ENCODE assay signal across 8 cellular contexts in the genomic region with DNA sequence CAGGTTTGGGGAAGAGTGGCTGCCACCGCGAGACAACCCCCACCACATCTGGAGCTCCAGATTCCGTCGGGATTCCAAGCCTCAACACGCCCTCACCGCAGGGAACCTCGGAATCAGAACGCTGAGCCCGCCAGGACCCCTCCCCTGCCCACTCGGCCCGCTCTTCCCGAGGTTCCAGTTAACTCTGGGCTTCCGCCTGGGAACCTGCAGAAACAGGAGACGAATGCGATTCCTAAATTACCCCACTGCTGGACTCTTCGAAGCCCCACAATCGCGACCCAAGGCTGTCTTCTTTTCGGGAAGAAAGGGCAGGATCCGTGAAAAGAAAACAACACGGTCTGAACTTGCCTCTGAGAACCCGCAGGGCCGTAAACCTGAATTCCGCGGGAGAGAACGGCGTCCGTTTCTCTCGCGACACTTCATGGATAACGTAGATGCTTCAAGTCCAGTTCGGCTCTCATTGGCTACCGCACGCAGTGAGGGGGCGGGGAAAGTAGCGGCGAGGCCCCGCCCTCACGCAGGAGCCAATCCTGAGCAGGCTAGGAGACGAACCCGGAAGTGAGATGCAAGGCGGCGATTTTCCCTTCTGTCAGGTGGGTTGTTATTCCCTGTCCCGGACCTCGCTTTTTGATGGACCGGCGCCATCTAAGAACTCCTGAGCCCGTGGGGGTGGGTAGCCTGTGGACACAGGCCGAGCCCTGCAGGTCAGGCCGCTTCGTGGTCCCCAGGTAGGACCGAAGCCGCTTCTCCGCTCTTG. TPM values are rescaled to one million over a fixed set of nuclear protein-coding genes. Genes with fewer than 3 reads are reported as not detected.
A peak's percentile ranks its signal among the peaks of the same experiment; 100 is the strongest.
DNase-seq lines count a peak whose midpoint lies in the region; ATAC-seq and TF ChIP-seq lines count a peak whose summit lies in the region.

A gene with protein sequence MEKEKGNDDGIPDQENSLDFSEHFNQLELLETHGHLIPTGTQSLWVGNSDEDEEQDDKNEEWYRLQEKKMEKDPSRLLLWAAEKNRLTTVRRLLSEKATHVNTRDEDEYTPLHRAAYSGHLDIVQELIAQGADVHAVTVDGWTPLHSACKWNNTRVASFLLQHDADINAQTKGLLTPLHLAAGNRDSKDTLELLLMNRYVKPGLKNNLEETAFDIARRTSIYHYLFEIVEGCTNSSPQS (plus strand): TSS at position 542 of the 757 bp plus-strand sequence. CDS start 2,710 bp downstream, outside the sequence.
Gene MRE11 (minus strand): TSS at position 402 of the 757 bp plus-strand sequence. CDS start 1,043 bp downstream, outside the sequence.

- H3K9ac ChIP-seq in BLaER1 treated with 17β-estradiol and CSF1 and Interleukin-3, amounts not matched to agents 10 nM and 100 nM = peak within 1 kb of the TSS; percentile 87 to 94 (median 91)

- H3K27me3 Mint-ChIP-seq in dendritic cell treated with granulocyte-macrophage colony-stimulating factor and Interleukin-4, amounts not matched to agents 40 ng/mL and 50 ng/mL, for 4 days = no peaks in the 10 kb centered on the region

- ATAC-seq in GM19372 (IDR thresholded peaks at IDR 0.05; ENCODE audit: low read depth, unreplicated experiment) (peak; percentile 99), HG03558 (IDR thresholded peaks at IDR 0.05; ENCODE audit: extremely low read depth, unreplicated experiment) (peak; percentile 100), left lung (peak; percentile 100)

- intact Hi-C loops in dendritic cell treated with granulocyte-macrophage colony-stimulating factor and Interleukin-4, amounts not matched to agents 40 ng/mL and 50 ng/mL, for 4 days (cut with micrococcal nuclease) = loop anchor here (5.0 to 10.0 kb wide), 3 partner anchors 366 to 751 kb away; partner anchors contain the start of genes C11orf54, CWC15, KDM4D and PANX1
- intact Hi-C loops in left lung (cut with DNase I) = no loop called here

- H3K9me3 ChIP-seq in BLaER1 treated with 17β-estradiol and CSF1 and Interleukin-3, amounts not matched to agents 10 nM and 100 nM (replicated peaks in 1 of 11) = peaks cover 0 to 9% (median 2%) of the 10 kb centered on the region in 11 experiments; a peak in 8 of 22 replicates
- no peaks in the 10 kb centered on the region for H3K9me3 ChIP-seq in left lung

- H3K4me3 ChIP-seq in BLaER1 treated with 17β-estradiol and CSF1 and Interleukin-3, amounts not matched to agents 10 nM and 100 nM = peak within 1 kb of the TSS; percentile 74 to 91 (median 86)
- peak within 1 kb of the TSS; percentile 80 to 82 for H3K4me3 ChIP-seq in left lung

- DNase-seq in NCI-H748 treated with DMSO at 0.1 percent for 48 hours (lab: John Stamatoyannopoulos, UW) (peak; percentile 77), left lung (peak; percentile 96 to 97)
- peak; percentile 90 to 95 for DNase-seq in activated CD4-positive, alpha-beta T cell treated with anti-CD3 and anti-CD28 coated beads, Interleukin-2, amount 50 U/mL, for 24 hours (ENCODE audit: low read depth in 1 of 2, low spot score in 1 of 2)
- DNase-seq in stimulated activated CD4-positive, alpha-beta T cell treated with anti-CD3 and anti-CD28 coated beads, Interleukin-2, amount 100 ng/mL, for 48 hours = peak; percentile 88 to 92

- peak within 1 kb of the TSS; percentile 78 to 94 (median 88) for H3K4me2 ChIP-seq in BLaER1 treated with 17β-estradiol and CSF1 and Interleukin-3, amounts not matched to agents 10 nM and 100 nM

- peaks cover 41 to 52% (median 45%) of the 10 kb centered on the region in 11 experiments for H3K36me3 ChIP-seq in BLaER1 treated with 17β-estradiol and CSF1 and Interleukin-3, amounts not matched to agents 10 nM and 100 nM
- H3K36me3 ChIP-seq in left lung = peaks cover 0 to 29% of the 10 kb centered on the region in 2 donors

- H3K9me3 Mint-ChIP-seq in dendritic cell treated with granulocyte-macrophage colony-stimulating factor and Interleukin-4, amounts not matched to agents 40 ng/mL and 50 ng/mL, for 4 days = no peaks in the 10 kb centered on the region

- H3K27ac Mint-ChIP-seq in dendritic cell treated with granulocyte-macrophage colony-stimulating factor and Interleukin-4, amounts not matched to agents 40 ng/mL and 50 ng/mL, for 4 days = peak within 1 kb of the TSS; percentile 94

- peaks cover 18 to 30% (median 24%) of the 10 kb centered on the region in 10 experiments for H3K4me1 ChIP-seq in BLaER1 treated with 17β-estradiol and CSF1 and Interleukin-3, amounts not matched to agents 10 nM and 100 nM
- peaks cover 18 to 25% of the 10 kb centered on the region in 2 donors for H3K4me1 ChIP-seq in left lung

- H3K27ac ChIP-seq in BLaER1 treated with 17β-estradiol and CSF1 and Interleukin-3, amounts not matched to agents 10 nM and 100 nM = peak within 1 kb of the TSS; percentile 82 to 93 (median 88)
- H3K27ac ChIP-seq in left lung = peak within 1 kb of the TSS; percentile 68 to 82

- no peaks in the 10 kb centered on the region for H3K27me3 ChIP-seq in BLaER1 treated with 17β-estradiol and CSF1 and Interleukin-3, amounts not matched to agents 10 nM and 100 nM
- no peaks in the 10 kb centered on the region for H3K27me3 ChIP-seq in left lung

- TF ChIP-seq CTCF in left lung (IDR thresholded peaks at IDR 0.05) = no peak

- H4K20me1 ChIP-seq in BLaER1 treated with 17β-estradiol and CSF1 and Interleukin-3, amounts not matched to agents 10 nM and 100 nM = peaks cover 0 to 13% (median 0%) of the 10 kb centered on the region in 11 experiments; a peak in 2 of 22 replicates

- peak within 1 kb of the TSS; percentile 90 for H3K4me3 Mint-ChIP-seq in dendritic cell treated with granulocyte-macrophage colony-stimulating factor and Interleukin-4, amounts not matched to agents 40 ng/mL and 50 ng/mL, for 4 days

- peaks cover 51% of the 10 kb centered on the region for H3K36me3 Mint-ChIP-seq in dendritic cell treated with granulocyte-macrophage colony-stimulating factor and Interleukin-4, amounts not matched to agents 40 ng/mL and 50 ng/mL, for 4 days (ENCODE audit: low read depth)

- H3K4me1 Mint-ChIP-seq in dendritic cell treated with granulocyte-macrophage colony-stimulating factor and Interleukin-4, amounts not matched to agents 40 ng/mL and 50 ng/mL, for 4 days (ENCODE audit: low read depth) = peaks cover 25% of the 10 kb centered on the region

RNA-seq across cellular contexts. Expression of the first gene that starts in this region (rescaled TPM):
- total RNA-seq in left lung = 10 to 100 TPM in 1 of 2 donors, 1 to 10 TPM in 1; 9.8 to 13.1 TPM

RNA-seq across cellular contexts. Expression of gene MRE11, which starts in this region (rescaled TPM):
- 10 to 100 TPM; 15.5 to 20.8 TPM for total RNA-seq in left lung

Comparison
In these comparisons a context has a peak if more than half of its experiments do, and no peak if none do; other contexts are left out.
1. Peak in every context shown above with its lines: DNase-seq, ATAC-seq, H3K4me3 ChIP-seq and H3K27ac ChIP-seq.